ENCODE assay signal across 13 cellular contexts in genomic region chr1:87642581-87643129, GRCh38.
DNase-seq lines count a peak whose midpoint lies in the region; ATAC-seq, FAIRE-seq and TF ChIP-seq lines count a peak whose summit lies in the region.
"Had no signal": no experiment of that assay in that cellular context is flagged by ENCODE, and none has a peak within 500 bp of the region (broad histone marks: within the 10 kb centered on the region; RNA-seq: fewer than 3 reads in every experiment).

No MANE protein-coding gene starts in this region.

- peaks cover 41% of the 10 kb centered on the region for H3K4me1 Mint-ChIP-seq in endodermal cell

- H3K27ac Mint-ChIP-seq in endodermal cell, result peak overlapping the region; percentile 80

- no peaks in the 10 kb centered on the region for H3K27me3 ChIP-seq in endodermal cell (ENCODE audit: control insufficient read depth, insufficient read depth, low read length, poor library complexity, severe bottlenecking)
- no peaks in the 10 kb centered on the region for H3K27me3 ChIP-seq in small intestine (ENCODE audit: control insufficient read depth in 2 of 2, insufficient read depth in 2 of 2, low read length in 2 of 2)
- H3K27me3 ChIP-seq: sigmoid colon had no signal

- H3K4me3 ChIP-seq in endodermal cell (ENCODE audit: low read length), result peak overlapping the region; percentile 49
- H3K4me3 ChIP-seq in small intestine (ENCODE audit: low read depth in 1 of 2, low read length in 2 of 2), result no peak overlapping the region
- H3K4me3 ChIP-seq: HAP-1, sigmoid colon had no signal

- FAIRE-seq in small intestine (lab: Jason Lieb, UNC), result no peak
- FAIRE-seq: A204.1 had no signal

- ATAC-seq in HG02623 (IDR thresholded peaks at IDR 0.05; ENCODE audit: unreplicated experiment) (no peak), HG02763 (IDR thresholded peaks at IDR 0.05; ENCODE audit: unreplicated experiment) (no peak)

- peak overlapping the region; percentile 16 for H3K4me3 Mint-ChIP-seq in endodermal cell

- no peak overlapping the region for H3K9ac ChIP-seq in endodermal cell (ENCODE audit: extremely low read depth, low read length, poor library complexity, severe bottlenecking)

- H3K36me3 ChIP-seq in endodermal cell (ENCODE audit: control insufficient read depth, insufficient read depth, low read length) (no peaks in the 10 kb centered on the region), small intestine (ENCODE audit: control insufficient read depth in 2 of 2, insufficient read depth in 2 of 2, low read length in 2 of 2) (no peaks in the 10 kb centered on the region)
- H3K36me3 ChIP-seq: HAP-1, sigmoid colon had no signal

- WGBS in endodermal cell (ENCODE audit: insufficient coverage in 1 of 2, insufficient read length in 1 of 2), 2 experiments, result 59% methylated on average over 2 of the region's 2 CpGs; no CpG with 5 or more reads in 1 of the 2 experiments
- 20 to 56% (median 34%) methylated on average over 2 of the region's 2 CpGs for WGBS in small intestine, 3 donors

- H3K9me3 ChIP-seq in endodermal cell (ENCODE audit: control insufficient read depth, low read length) (no peaks in the 10 kb centered on the region), small intestine (ENCODE audit: control insufficient read depth, low read depth) (no peaks in the 10 kb centered on the region)
- H3K9me3 ChIP-seq: HAP-1, sigmoid colon had no signal

- H3K27ac ChIP-seq in endodermal cell (ENCODE audit: low read depth, low read length) (peak overlapping the region; percentile 9), small intestine (ENCODE audit: low read depth in 1 of 2, low read length in 1 of 2) (no peak overlapping the region)

- H3K27me3 Mint-ChIP-seq in endodermal cell (ENCODE audit: insufficient read depth), result no peaks in the 10 kb centered on the region

- peaks cover 15% of the 10 kb centered on the region for H3K9me3 Mint-ChIP-seq in endodermal cell

- DNase-seq in NCI-H2081 (lab: John Stamatoyannopoulos, UW) (peak; percentile 7 to 60), NCI-H2081 treated with DMSO at 0.1 percent for 48 hours (lab: John Stamatoyannopoulos, UW) (no peak), NCI-H748 treated with DMSO at 0.1 percent for 48 hours (lab: John Stamatoyannopoulos, UW) (peak; percentile 62), endodermal cell (peak; percentile 57), small intestine (peak; percentile 56), DMS53 treated with DMSO at 0.1 percent for 48 hours (lab: John Stamatoyannopoulos, UW; ENCODE audit: unreplicated experiment) (no peak)
- DNase-seq: mammary epithelial cell, NCI-H2029 treated with DMSO at 0.1 percent for 48 hours, sigmoid colon had no signal

- TF ChIP-seq CTCF in endodermal cell (conservative IDR thresholded peaks at IDR 0.05), result no peak

- no peaks in the 10 kb centered on the region for H3K36me3 Mint-ChIP-seq in endodermal cell (ENCODE audit: low read depth)

- peaks cover 15% of the 10 kb centered on the region for H3K4me1 ChIP-seq in endodermal cell (ENCODE audit: control insufficient read depth, insufficient read depth, low read length)
- H3K4me1 ChIP-seq in small intestine (ENCODE audit: control insufficient read depth in 2 of 2, insufficient read depth in 1 of 2, low read depth in 1 of 2, low read length in 1 of 2), result no peaks in the 10 kb centered on the region
- H3K4me1 ChIP-seq: HAP-1 had no signal

Comparison
In these comparisons a context has a peak if more than half of its experiments do, and no peak if none do; other contexts are left out.
1. DNase-seq: peak in NCI-H2081 (2 of 2), NCI-H748 treated with DMSO at 0.1 percent for 48 hours (single experiment), endodermal cell (single experiment) and small intestine (single experiment); none in NCI-H2081 treated with DMSO at 0.1 percent for 48 hours (single experiment) and DMS53 treated with DMSO at 0.1 percent for 48 hours (single experiment).